26 cellular contexts compared by ENCODE assay signal in genomic region chr12:108235231-108235959, GRCh38.
"Had no signal": no experiment of that assay in that cellular context is flagged by ENCODE, and none has a peak within 500 bp of the region (broad histone marks: within the 10 kb centered on the region; RNA-seq: fewer than 3 reads in every experiment).

No MANE protein-coding gene starts in this region.

- ATAC-seq: activated CD8-positive, alpha-beta T cell treated with anti-CD3 and anti-CD28 coated beads, Interleukin-2, amount 10 ng/mL, durations not matched to agents 7 days and 5 days; body of pancreas; esophagus mucosa; left cardiac atrium; stimulated activated memory B cell treated with anti-CD40 and anti-IgM and Interleukin-4, amounts not matched to agents 10 μg/mL and 1 μg/mL and 100 μg/mL, for 72 hours had no signal

- H3K27ac ChIP-seq: body of pancreas, hepatocyte, sigmoid colon, stomach, transverse colon, WERI-Rb-1 had no signal

- H3K4me3 ChIP-seq: body of pancreas, hepatocyte, sigmoid colon, smooth muscle cell, stomach, transverse colon had no signal

- DNase-seq: activated CD4-positive, alpha-beta T cell treated with anti-CD3 and anti-CD28 coated beads for 1 hour; activated CD4-positive, alpha-beta T cell treated with anti-CD3 and anti-CD28 coated beads, Interleukin-2, amount 50 U/mL, for 1 hour; activated CD8-positive, alpha-beta T cell treated with anti-CD3 and anti-CD28 coated beads, Interleukin-2, amount 10 ng/mL, durations not matched to agents 7 days and 5 days; activated gamma-delta T cell; activated naive CD4-positive, alpha-beta T cell treated with anti-CD3 and anti-CD28 coated beads, Interleukin-2, amount 50 U/mL, for 16 hours; anterior cingulate cortex; body of pancreas; effector memory CD4-positive, alpha-beta T cell; foreskin melanocyte; islet precursor cell; left cardiac atrium; occipital lobe; posterior cingulate gyrus; retina; sigmoid colon; stimulated activated CD4-positive, alpha-beta T cell treated with anti-CD3 and anti-CD28 coated beads, Interleukin-15, amount 100 ng/mL, for 24 hours; stomach; T-helper 2 cell; transverse colon; WERI-Rb-1 had no signal

- H2AFZ ChIP-seq: hepatocyte had no signal

- H3K36me3 ChIP-seq: sigmoid colon, stomach, transverse colon, WERI-Rb-1 had no signal

- H3K4me2 ChIP-seq: hepatocyte, smooth muscle cell had no signal

- H3K4me1 Mint-ChIP-seq: nephron; stimulated activated memory B cell treated with anti-CD40 and anti-IgM and Interleukin-4, amounts not matched to agents 10 μg/mL and 1 μg/mL and 100 μg/mL, for 72 hours had no signal

- H3K27ac Mint-ChIP-seq: activated CD8-positive, alpha-beta T cell treated with anti-CD3 and anti-CD28 coated beads, Interleukin-2, amount 10 ng/mL, durations not matched to agents 7 days and 5 days; activated T-helper 1 cell treated with anti-CD3 and anti-CD28 coated beads, Interleukin-12 subunit alpha, Interleukin-12 subunit beta, Interleukin-2, Interleukin-4 antibody, amounts not matched to agents 30 ng/mL and 10 ng/mL and 1 ng/mL, durations not matched to agents 14 hours and 24 hours and 36 hours; nephron; stimulated activated memory B cell treated with anti-CD40 and anti-IgM and Interleukin-4, amounts not matched to agents 10 μg/mL and 1 μg/mL and 100 μg/mL, for 72 hours had no signal

- H3K9me3 Mint-ChIP-seq: activated T-helper 1 cell treated with anti-CD3 and anti-CD28 coated beads, Interleukin-12 subunit alpha, Interleukin-12 subunit beta, Interleukin-2, Interleukin-4 antibody, amounts not matched to agents 30 ng/mL and 10 ng/mL and 1 ng/mL, durations not matched to agents 14 hours and 24 hours and 36 hours had no signal

- H3K4me1 ChIP-seq: body of pancreas, sigmoid colon, stomach, transverse colon had no signal

- H3K9me3 ChIP-seq: body of pancreas, sigmoid colon, transverse colon had no signal

- H3K4me3 Mint-ChIP-seq: activated CD8-positive, alpha-beta T cell treated with anti-CD3 and anti-CD28 coated beads, Interleukin-2, amount 10 ng/mL, durations not matched to agents 7 days and 5 days; activated T-helper 1 cell treated with anti-CD3 and anti-CD28 coated beads, Interleukin-12 subunit alpha, Interleukin-12 subunit beta, Interleukin-2, Interleukin-4 antibody, amounts not matched to agents 30 ng/mL and 10 ng/mL and 1 ng/mL, durations not matched to agents 14 hours and 24 hours and 36 hours; nephron; stimulated activated memory B cell treated with anti-CD40 and anti-IgM and Interleukin-4, amounts not matched to agents 10 μg/mL and 1 μg/mL and 100 μg/mL, for 72 hours had no signal

- H3K79me2 ChIP-seq: hepatocyte had no signal

- H3K27me3 ChIP-seq: body of pancreas, sigmoid colon, transverse colon had no signal
